12 cellular contexts compared by ENCODE assay signal in the genomic region with DNA sequence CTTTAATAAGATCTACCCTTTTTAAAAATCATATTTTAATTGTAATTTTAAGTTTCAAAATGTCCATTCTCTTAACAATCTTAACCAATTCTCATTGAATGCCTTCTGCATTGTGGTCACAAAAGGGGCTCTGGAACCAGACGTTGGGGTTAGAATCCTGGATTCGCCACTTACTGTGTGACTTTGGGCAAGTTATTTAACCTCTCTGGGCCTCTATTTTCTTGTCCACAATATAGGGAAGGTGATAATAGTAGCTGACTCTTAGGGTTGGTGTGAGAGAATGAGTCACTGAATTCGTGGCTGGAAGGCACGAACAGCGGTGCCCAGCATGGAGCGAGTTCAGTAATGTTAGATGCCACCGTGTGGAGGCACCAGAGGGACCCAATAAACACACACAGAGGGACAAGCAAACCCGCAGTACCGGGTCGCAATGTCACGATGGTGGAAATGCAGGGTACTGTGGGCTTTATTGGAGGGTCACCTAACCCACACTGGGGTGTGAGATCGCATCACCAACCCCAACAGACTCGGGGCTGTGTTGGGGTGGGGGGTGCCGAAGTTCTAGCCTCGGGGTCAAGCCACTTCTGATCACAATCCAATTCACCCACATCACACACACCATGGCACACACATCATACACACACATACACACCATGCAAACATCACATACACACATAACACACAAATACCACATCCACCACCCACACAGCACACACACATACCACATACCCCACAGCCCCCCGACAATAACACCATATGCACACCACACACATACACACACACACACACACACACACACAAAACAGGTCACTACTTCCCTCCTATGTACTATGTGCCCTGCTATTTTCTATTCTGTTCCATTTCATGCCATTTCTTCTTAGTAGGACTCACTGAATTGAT. TPM values are rescaled to one million over a fixed set of nuclear protein-coding genes. Genes with fewer than 3 reads are reported as not detected.
DNase-seq lines count a peak whose midpoint lies in the region; ATAC-seq, FAIRE-seq and TF ChIP-seq lines count a peak whose summit lies in the region.
"Had no signal": no experiment of that assay in that cellular context is flagged by ENCODE, and none has a peak within 500 bp of the region (broad histone marks: within the 10 kb centered on the region; RNA-seq: fewer than 3 reads in every experiment).

No MANE protein-coding gene starts in this region.

- H3K9ac ChIP-seq in keratinocyte (ENCODE audit: control insufficient read depth, extremely low read depth, insufficient read depth, low read length), result peak overlapping the region; percentile 69

- H3K27me3 ChIP-seq in SJCRH30, result no peaks in the 10 kb centered on the region
- H3K27me3 ChIP-seq in keratinocyte (ENCODE audit: control insufficient read depth, extremely low read depth, insufficient read depth, low read length), result no peaks in the 10 kb centered on the region
- H3K27me3 ChIP-seq in WERI-Rb-1 (ENCODE audit: insufficient read depth, low read depth, severe bottlenecking), result no peaks in the 10 kb centered on the region

- TF ChIP-seq CTCF in keratinocyte (optimal IDR thresholded peaks at IDR 0.05 in 1 of 3, IDR thresholded peaks at IDR 0.05 in 1 of 3, conservative IDR thresholded peaks at IDR 0.05 in 1 of 3; ENCODE audit: extremely low read depth in 1 of 3, insufficient read depth in 2 of 3, low read length in 3 of 3) (no peak), WERI-Rb-1 (IDR thresholded peaks at IDR 0.05; ENCODE audit: low read depth, low read length) (no peak)

- H3K4me3 ChIP-seq in SJCRH30 (no peak overlapping the region), keratinocyte (ENCODE audit: control insufficient read depth in 2 of 3, extremely low read depth in 1 of 3, insufficient read depth in 2 of 3, low read depth in 1 of 3, low read length in 3 of 3) (no peak overlapping the region), WERI-Rb-1 (ENCODE audit: low read depth, low read length) (no peak overlapping the region)

- H3K4me2 ChIP-seq in keratinocyte (ENCODE audit: control insufficient read depth, extremely low read depth, insufficient read depth, low read depth, low read length), result no peak overlapping the region

- dilution Hi-C loops in keratinocyte (cut with MboI; ENCODE audit: extremely low pct_ligation_motif_present, low sequenced_read_pairs), result no loop called here

- H3K79me2 ChIP-seq in keratinocyte (ENCODE audit: control insufficient read depth, insufficient read depth, low read length), result no peaks in the 10 kb centered on the region

- H3K4me1 Mint-ChIP-seq in stimulated activated effector memory CD8-positive, alpha-beta T cell treated with anti-CD3 and anti-CD28 coated beads, Interleukin-12 subunit alpha, Interleukin-12 subunit beta, amount 100 ng/mL, for 72 hours, result peaks cover 50% of the 10 kb centered on the region

- H3K36me3 Mint-ChIP-seq in stimulated activated effector memory CD8-positive, alpha-beta T cell treated with anti-CD3 and anti-CD28 coated beads, Interleukin-12 subunit alpha, Interleukin-12 subunit beta, amount 100 ng/mL, for 72 hours, result no peaks in the 10 kb centered on the region

- H3K27ac Mint-ChIP-seq in stimulated activated effector memory CD8-positive, alpha-beta T cell treated with anti-CD3 and anti-CD28 coated beads, Interleukin-12 subunit alpha, Interleukin-12 subunit beta, amount 100 ng/mL, for 72 hours, result no peak overlapping the region

- no peaks in the 10 kb centered on the region for H3K36me3 ChIP-seq in SJCRH30
- H3K36me3 ChIP-seq in keratinocyte (ENCODE audit: control insufficient read depth in 2 of 2, extremely low read depth in 1 of 2, insufficient read depth in 2 of 2, low read length in 2 of 2), result no peaks in the 10 kb centered on the region
- no peaks in the 10 kb centered on the region for H3K36me3 ChIP-seq in WERI-Rb-1

- H3K9me1 ChIP-seq in keratinocyte (ENCODE audit: control insufficient read depth, extremely low read depth, insufficient read depth, low read length), result no peaks in the 10 kb centered on the region

- no peaks in the 10 kb centered on the region for H3K9me3 ChIP-seq in SJCRH30 (replicated peaks)
- H3K9me3 ChIP-seq in keratinocyte (ENCODE audit: control insufficient read depth, low read depth, low read length), result no peaks in the 10 kb centered on the region
- H3K9me3 ChIP-seq in WERI-Rb-1 (ENCODE audit: severe bottlenecking), result no peaks in the 10 kb centered on the region

- DNase-seq in HTR-8/SVneo (ENCODE audit: insufficient read length, low spot score) (no peak), SJCRH30 (no peak), keratinocyte (ENCODE audit: low read depth, low spot score) (no peak), WERI-Rb-1 (no peak), NCI-H446 (lab: John Stamatoyannopoulos, UW) (no peak), NAMALWA (ENCODE audit: low spot score) (no peak)
- peak in 1 of 2 donors; percentile 46 for DNase-seq in stimulated activated effector memory CD8-positive, alpha-beta T cell treated with anti-CD3 and anti-CD28 coated beads, Interleukin-12 subunit alpha, Interleukin-12 subunit beta, amount 100 ng/mL, for 72 hours (ENCODE audit: low spot score in 2 of 2)
- no peak for DNase-seq in activated CD4-positive, alpha-beta T cell treated with anti-CD3 and anti-CD28 coated beads, Interleukin-2, amount 50 U/mL, for 1 hour
- DNase-seq: activated gamma-delta T cell treated with Interleukin-2 at 50 U/mL for 16 hours; NCI-H1105 treated with DMSO at 0.1 percent for 48 hours; stimulated activated CD4-positive, alpha-beta T cell treated with anti-CD3 and anti-CD28 coated beads, Interleukin-4, amount 100 ng/mL, for 24 hours had no signal

- peak overlapping the region; percentile 35; the same call in 1 of the 2 replicates for H3K27ac ChIP-seq in SJCRH30
- H3K27ac ChIP-seq in keratinocyte (ENCODE audit: control insufficient read depth, insufficient read depth, low read length), result peak overlapping the region; percentile 96
- H3K27ac ChIP-seq in WERI-Rb-1, result no peak overlapping the region

- ATAC-seq in stimulated activated effector memory CD8-positive, alpha-beta T cell treated with anti-CD3 and anti-CD28 coated beads, Interleukin-12 subunit alpha, Interleukin-12 subunit beta, amount 100 ng/mL, for 72 hours, result peak; percentile 45

- H3K4me1 ChIP-seq in SJCRH30 (peaks cover 30% of the 10 kb centered on the region), keratinocyte (ENCODE audit: control insufficient read depth, extremely low read depth, insufficient read depth, low read length) (peaks cover 17% of the 10 kb centered on the region)

- no peaks in the 10 kb centered on the region for H4K20me1 ChIP-seq in keratinocyte (ENCODE audit: control insufficient read depth, extremely low read depth, insufficient read depth, low read length)

- no peak overlapping the region for H2AFZ ChIP-seq in keratinocyte (ENCODE audit: control insufficient read depth, low read length)

- no peak overlapping the region for H3K4me3 Mint-ChIP-seq in stimulated activated effector memory CD8-positive, alpha-beta T cell treated with anti-CD3 and anti-CD28 coated beads, Interleukin-12 subunit alpha, Interleukin-12 subunit beta, amount 100 ng/mL, for 72 hours

- FAIRE-seq in HTR-8/SVneo (lab: Jason Lieb, UNC) (peak; percentile 65), keratinocyte (lab: Jason Lieb, UNC) (no peak)
- FAIRE-seq: TTC549 had no signal

- no peaks in the 10 kb centered on the region for H3K9me3 Mint-ChIP-seq in stimulated activated effector memory CD8-positive, alpha-beta T cell treated with anti-CD3 and anti-CD28 coated beads, Interleukin-12 subunit alpha, Interleukin-12 subunit beta, amount 100 ng/mL, for 72 hours

RNA-seq across cellular contexts. Expression of a gene that starts 27.0 kb away (rescaled TPM):
- total RNA-seq in SJCRH30 (2014; rRNA removed; shearing (Covaris generic)), result 13.1 and 17.7 TPM in 2 replicates
- 14.7 to 23.0 TPM (median 15.7 TPM) in 3 replicates for polyA plus RNA-seq in keratinocyte
- 1.8 TPM for polyA plus RNA-seq in keratinocyte (2011; ENCODE audit: low read depth)
- polyA plus RNA-seq in keratinocyte (2011; cell fraction: cytosol; rRNA removed), result 10.0 and 18.7 TPM in 2 replicates
- polyA plus RNA-seq in keratinocyte (2011; cell fraction: nucleus; rRNA removed), result 11.3 and 15.1 TPM in 2 replicates
- 3.8 and 10.5 TPM in 2 replicates for polyA plus RNA-seq in keratinocyte (2012; ENCODE audit: low replicate concordance)
- 4.4 to 21.1 TPM (median 5.3 TPM) in 3 replicates for polyA minus RNA-seq in keratinocyte
- 9.8 TPM for polyA minus RNA-seq in keratinocyte (2011; cell fraction: cytosol; rRNA and poly(A)+ RNA removed)
- polyA minus RNA-seq in keratinocyte (2011; cell fraction: nucleus; rRNA and poly(A)+ RNA removed), result 3.9 and 17.3 TPM in 2 replicates
